Comparison of ENCODE assay signal across 25 cellular contexts in the genomic region with DNA sequence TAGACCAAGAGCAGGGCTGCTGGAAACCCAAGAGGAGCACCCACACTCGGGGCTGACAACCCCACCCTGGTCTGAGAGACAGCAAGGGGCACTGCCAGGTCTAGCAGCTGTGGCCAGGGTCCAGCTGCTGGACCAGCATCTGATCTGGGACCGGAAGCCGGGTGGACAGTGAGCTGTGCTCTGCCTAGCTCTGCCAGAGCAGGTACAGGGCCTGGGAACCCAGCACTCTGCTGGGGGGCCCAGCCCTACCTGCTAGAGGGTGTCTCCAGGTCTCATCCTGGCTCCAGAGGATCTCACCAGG.
"Had no signal": no experiment of that assay in that cellular context is flagged by ENCODE, and none has a peak within 500 bp of the region (broad histone marks: within the 10 kb centered on the region; RNA-seq: fewer than 3 reads in every experiment).

No MANE protein-coding gene starts in this region.

- H3K4me3 Mint-ChIP-seq: activated CD4-positive, alpha-beta memory T cell treated with anti-CD3 and anti-CD28 coated beads, Interleukin-2, amount 10 ng/mL, durations not matched to agents 7 days and 5 days; activated CD4-positive, alpha-beta T cell treated with anti-CD3 and anti-CD28 coated beads for 36 hours; activated naive CD8-positive, alpha-beta T cell treated with anti-CD3 and anti-CD28 coated beads, Interleukin-2, amount 10 ng/mL, durations not matched to agents 7 days and 5 days; activated T-cell treated with anti-CD3 and anti-CD28 coated beads, Interleukin-2, amount 50 U/mL, for 72 hours; T-cell had no signal

- H3K4me3 ChIP-seq: adrenal gland, PC-9, SK-N-MC had no signal

- H3K36me3 Mint-ChIP-seq: activated naive CD8-positive, alpha-beta T cell treated with anti-CD3 and anti-CD28 coated beads, Interleukin-2, amount 10 ng/mL, durations not matched to agents 7 days and 5 days; T-cell had no signal

- DNase-seq: activated CD4-positive, alpha-beta memory T cell treated with anti-CD3 and anti-CD28 coated beads, Interleukin-2, amount 10 ng/mL, durations not matched to agents 7 days and 5 days; activated CD4-positive, alpha-beta T cell treated with anti-CD3 and anti-CD28 coated beads for 36 hours; activated CD4-positive, alpha-beta T cell treated with anti-CD3 and anti-CD28 coated beads, Interleukin-2, amount 50 U/mL, for 1 hour; activated CD4-positive, CD25-positive, alpha-beta regulatory T cell; activated gamma-delta T cell treated with Interleukin-2 at 50 U/mL for 16 hours; activated naive CD4-positive, alpha-beta T cell treated with anti-CD3 and anti-CD28 coated beads, Interleukin-2, amount 50 U/mL, for 16 hours; activated naive CD8-positive, alpha-beta T cell treated with anti-CD3 and anti-CD28 coated beads, Interleukin-2, amount 10 ng/mL, durations not matched to agents 7 days and 5 days; activated T-cell treated with anti-CD3 and anti-CD28 coated beads, Interleukin-2, amount 50 U/mL, for 72 hours; anterior cingulate cortex; Kasumi-1; KBM-7; NCI-H1048; NCI-H146; NCI-H187 treated with DMSO at 0.1 percent for 48 hours; NCI-H2081 treated with DMSO at 0.1 percent for 48 hours; NCI-H446; NCI-H524; PC-9; T-cell; T-helper 2 cell; T1000 had no signal

- H3K4me1 Mint-ChIP-seq: activated CD4-positive, alpha-beta memory T cell treated with anti-CD3 and anti-CD28 coated beads, Interleukin-2, amount 10 ng/mL, durations not matched to agents 7 days and 5 days; activated CD4-positive, alpha-beta T cell treated with anti-CD3 and anti-CD28 coated beads for 36 hours; activated naive CD8-positive, alpha-beta T cell treated with anti-CD3 and anti-CD28 coated beads, Interleukin-2, amount 10 ng/mL, durations not matched to agents 7 days and 5 days; T-cell had no signal

- H3K4me1 ChIP-seq: adrenal gland had no signal

- H3K27ac ChIP-seq: adrenal gland, PC-9, SK-N-MC, VCaP had no signal

- H3K27ac Mint-ChIP-seq: activated CD4-positive, alpha-beta memory T cell treated with anti-CD3 and anti-CD28 coated beads, Interleukin-2, amount 10 ng/mL, durations not matched to agents 7 days and 5 days; activated CD4-positive, alpha-beta T cell treated with anti-CD3 and anti-CD28 coated beads for 36 hours; activated naive CD8-positive, alpha-beta T cell treated with anti-CD3 and anti-CD28 coated beads, Interleukin-2, amount 10 ng/mL, durations not matched to agents 7 days and 5 days; activated T-cell treated with anti-CD3 and anti-CD28 coated beads, Interleukin-2, amount 50 U/mL, for 72 hours; activated T-helper 2 cell treated with anti-CD3 and anti-CD28 coated beads, Interferon-gamma antibody, Interleukin-2, Interleukin-4, amounts not matched to agents 10 μg/mL and 5 μg/mL and 100 μg/mL, durations not matched to agents 14 hours and 24 hours and 36 hours; T-cell had no signal

- H3K36me3 ChIP-seq: adrenal gland had no signal

- H3K9me3 ChIP-seq: adrenal gland had no signal

- H3K9me3 Mint-ChIP-seq: activated CD4-positive, alpha-beta memory T cell treated with anti-CD3 and anti-CD28 coated beads, Interleukin-2, amount 10 ng/mL, durations not matched to agents 7 days and 5 days; activated naive CD8-positive, alpha-beta T cell treated with anti-CD3 and anti-CD28 coated beads, Interleukin-2, amount 10 ng/mL, durations not matched to agents 7 days and 5 days; activated T-cell treated with anti-CD3 and anti-CD28 coated beads, Interleukin-2, amount 50 U/mL, for 72 hours; activated T-helper 2 cell treated with anti-CD3 and anti-CD28 coated beads, Interferon-gamma antibody, Interleukin-2, Interleukin-4, amounts not matched to agents 10 μg/mL and 5 μg/mL and 100 μg/mL, durations not matched to agents 14 hours and 24 hours and 36 hours; T-cell had no signal
